8 cellular contexts compared by ENCODE assay signal in genomic region chr6:44219815-44220784, GRCh38. TPM values are rescaled to one million over a fixed set of nuclear protein-coding genes. Genes with fewer than 3 reads are reported as not detected.
DNase-seq lines count a peak whose midpoint lies in the region; ATAC-seq and TF ChIP-seq lines count a peak whose summit lies in the region.

No MANE protein-coding gene starts in this region.

- no peak for ATAC-seq in GM18498 (IDR thresholded peaks at IDR 0.05; ENCODE audit: unreplicated experiment)
- no peak for ATAC-seq in activated CD8-positive, alpha-beta memory T cell treated with anti-CD3 and anti-CD28 coated beads, Interleukin-2, amount 10 ng/mL, durations not matched to agents 7 days and 5 days
- no peak for ATAC-seq in sciatic nerve

- DNase-seq in SJCRH30 (no peak), glutamatergic neuron (no peak), retinal pigment epithelial cell (ENCODE audit: low read depth) (no peak), sciatic nerve (ENCODE audit: low spot score) (no peak), 8988T (no peak)
- no peak for DNase-seq in activated CD8-positive, alpha-beta memory T cell treated with anti-CD3 and anti-CD28 coated beads, Interleukin-2, amount 10 ng/mL, durations not matched to agents 7 days and 5 days

- peaks cover 5% of the 10 kb centered on the region; the same call in 1 of the 2 replicates for H4K20me1 ChIP-seq in DOHH2 (ENCODE audit: control insufficient read depth, insufficient read depth, low read depth, low read length)

- H3K27me3 ChIP-seq in DOHH2 (ENCODE audit: control insufficient read depth, low read length) (no peaks in the 10 kb centered on the region), SJCRH30 (no peaks in the 10 kb centered on the region)

- H3K36me3 ChIP-seq in DOHH2 (ENCODE audit: control insufficient read depth, low read length) (peaks cover 8% of the 10 kb centered on the region; the same call in 1 of the 2 replicates), SJCRH30 (no peaks in the 10 kb centered on the region; the same call in 1 of the 2 replicates)

- H3K4me1 ChIP-seq in DOHH2 (ENCODE audit: control insufficient read depth, low read length) (peaks cover 68% of the 10 kb centered on the region), SJCRH30 (peaks cover 35% of the 10 kb centered on the region)

- H3K9me3 Mint-ChIP-seq in glutamatergic neuron (ENCODE audit: unreplicated experiment), result no peaks in the 10 kb centered on the region
- no peaks in the 10 kb centered on the region for H3K9me3 Mint-ChIP-seq in activated CD8-positive, alpha-beta memory T cell treated with anti-CD3 and anti-CD28 coated beads, Interleukin-2, amount 10 ng/mL, durations not matched to agents 7 days and 5 days (ENCODE audit: low read depth)

- CTCF ChIA-PET in activated CD8-positive, alpha-beta memory T cell treated with anti-CD3 and anti-CD28 coated beads, Interleukin-2, amount 10 ng/mL, durations not matched to agents 7 days and 5 days (lab: Charles Lee), result interaction anchor here (1.1 to 6.8 kb wide), 6 partner anchors 8 to 39 kb away, joined by 3 to 88 read pairs (median 5); partner anchors contain the start of gene SLC35B2

- H3K27ac ChIP-seq in DOHH2 (ENCODE audit: low read depth, low read length) (peak overlapping the region; percentile 63), SJCRH30 (peak overlapping the region; percentile 65)

- 0 out of 2 replicates have a peak overlapping the region, but pooled peaks have one; percentile 12 for H3K4me3 ChIP-seq in DOHH2 (ENCODE audit: low read length)
- peak overlapping the region; percentile 65 for H3K4me3 ChIP-seq in SJCRH30
- H3K4me3 ChIP-seq in retinal pigment epithelial cell (ENCODE audit: low read length), result peak overlapping the region; percentile 59

- H3K27me3 Mint-ChIP-seq in glutamatergic neuron (ENCODE audit: unreplicated experiment), result peaks cover 6% of the 10 kb centered on the region
- H3K27me3 Mint-ChIP-seq in activated CD8-positive, alpha-beta memory T cell treated with anti-CD3 and anti-CD28 coated beads, Interleukin-2, amount 10 ng/mL, durations not matched to agents 7 days and 5 days, result peaks cover 11% of the 10 kb centered on the region

- TF ChIP-seq CTCF in DOHH2 (IDR thresholded peaks at IDR 0.05; ENCODE audit: low read depth, low read length, poor library complexity, severe bottlenecking) (no peak), glutamatergic neuron (IDR thresholded peaks at IDR 0.05; ENCODE audit: partially characterized antibody, unreplicated experiment) (no peak), retinal pigment epithelial cell (conservative IDR thresholded peaks at IDR 0.05; ENCODE audit: low read depth, low read length) (peak; percentile 4)

- H3K27ac Mint-ChIP-seq in glutamatergic neuron (ENCODE audit: unreplicated experiment), result no peak overlapping the region
- H3K27ac Mint-ChIP-seq in activated CD8-positive, alpha-beta memory T cell treated with anti-CD3 and anti-CD28 coated beads, Interleukin-2, amount 10 ng/mL, durations not matched to agents 7 days and 5 days, result no peak overlapping the region

- H3K36me3 Mint-ChIP-seq in glutamatergic neuron (ENCODE audit: unreplicated experiment), result no peaks in the 10 kb centered on the region
- H3K36me3 Mint-ChIP-seq in activated CD8-positive, alpha-beta memory T cell treated with anti-CD3 and anti-CD28 coated beads, Interleukin-2, amount 10 ng/mL, durations not matched to agents 7 days and 5 days, result no peaks in the 10 kb centered on the region

- H3K4me3 Mint-ChIP-seq in glutamatergic neuron (ENCODE audit: unreplicated experiment), result peak overlapping the region; percentile 63
- H3K4me3 Mint-ChIP-seq in activated CD8-positive, alpha-beta memory T cell treated with anti-CD3 and anti-CD28 coated beads, Interleukin-2, amount 10 ng/mL, durations not matched to agents 7 days and 5 days, result no peak overlapping the region

- H3K4me2 ChIP-seq in DOHH2 (ENCODE audit: low read length), result peak overlapping the region; percentile 99; the same call in 1 of the 2 replicates

- peaks cover 22% of the 10 kb centered on the region for H3F3A ChIP-seq in DOHH2 (ENCODE audit: control insufficient read depth, insufficient read depth)

- no peaks in the 10 kb centered on the region for H3K9me2 ChIP-seq in DOHH2 (replicated peaks; ENCODE audit: control insufficient read depth, low read length)

- H3K9me3 ChIP-seq in DOHH2 (ENCODE audit: control insufficient read depth, insufficient read depth, low read length) (no peaks in the 10 kb centered on the region), SJCRH30 (replicated peaks) (no peaks in the 10 kb centered on the region)

- peaks cover 25% of the 10 kb centered on the region for H3K4me1 Mint-ChIP-seq in glutamatergic neuron (ENCODE audit: low read depth, unreplicated experiment)
- H3K4me1 Mint-ChIP-seq in activated CD8-positive, alpha-beta memory T cell treated with anti-CD3 and anti-CD28 coated beads, Interleukin-2, amount 10 ng/mL, durations not matched to agents 7 days and 5 days, result peaks cover 31% of the 10 kb centered on the region

- H3K79me2 ChIP-seq in DOHH2 (ENCODE audit: control insufficient read depth, low read length), result peaks cover 15% of the 10 kb centered on the region

- intact Hi-C loops in sciatic nerve (cut with DNase I), result loop anchor here (1.0 kb wide), 1 partner anchor 44 kb away; no protein-coding TSS in a partner anchor

RNA-seq across cellular contexts. Expression of gene SLC29A1, which starts 3.3 kb away (rescaled TPM):
- total RNA-seq in SJCRH30 (2014; rRNA removed; shearing (Covaris generic)), result 102 and 109 TPM in 2 replicates
- total RNA-seq in glutamatergic neuron (ENCODE audit: unreplicated experiment), result 20.0 TPM
- total RNA-seq in activated CD8-positive, alpha-beta memory T cell treated with anti-CD3 and anti-CD28 coated beads, Interleukin-2, amount 10 ng/mL, durations not matched to agents 7 days and 5 days, result 10 to 100 TPM; 39.8 to 49.9 TPM
- 71.7 TPM for total RNA-seq in sciatic nerve

RNA-seq across cellular contexts. Expression of gene MYMX, which starts 3.4 kb away (rescaled TPM):
- 106 and 116 TPM in 2 replicates for total RNA-seq in SJCRH30 (2014; rRNA removed; shearing (Covaris generic))
- 0.91 TPM for total RNA-seq in glutamatergic neuron (ENCODE audit: unreplicated experiment)
- total RNA-seq in activated CD8-positive, alpha-beta memory T cell treated with anti-CD3 and anti-CD28 coated beads, Interleukin-2, amount 10 ng/mL, durations not matched to agents 7 days and 5 days, result not detected
- 2.1 TPM for total RNA-seq in sciatic nerve

RNA-seq across cellular contexts. Expression of gene HSP90AB1, which starts 26.8 kb away (rescaled TPM):
- total RNA-seq in SJCRH30 (2014; rRNA removed; shearing (Covaris generic)), result 1,351 and 1,358 TPM in 2 replicates
- total RNA-seq in glutamatergic neuron (ENCODE audit: unreplicated experiment) (771 TPM), sciatic nerve (470 TPM)
- 1,000 to 10,000 TPM in 1 of 2 experiments, 100 to 1,000 TPM in 1; 734 to 1,112 TPM for total RNA-seq in activated CD8-positive, alpha-beta memory T cell treated with anti-CD3 and anti-CD28 coated beads, Interleukin-2, amount 10 ng/mL, durations not matched to agents 7 days and 5 days

RNA-seq across cellular contexts. Expression of gene SLC35B2, which starts 37.2 kb away (rescaled TPM):
- 27.8 and 28.5 TPM in 2 replicates for total RNA-seq in SJCRH30 (2014; rRNA removed; shearing (Covaris generic))
- 71.8 TPM for total RNA-seq in glutamatergic neuron (ENCODE audit: unreplicated experiment)
- 10 to 100 TPM; 28.0 to 39.6 TPM for total RNA-seq in activated CD8-positive, alpha-beta memory T cell treated with anti-CD3 and anti-CD28 coated beads, Interleukin-2, amount 10 ng/mL, durations not matched to agents 7 days and 5 days
- total RNA-seq in sciatic nerve, result 26.8 TPM

RNA-seq across cellular contexts. Expression of gene NFKBIE, which starts 45.3 kb away (rescaled TPM):
- total RNA-seq in SJCRH30 (2014; rRNA removed; shearing (Covaris generic)), result 7.8 and 9.6 TPM in 2 replicates
- total RNA-seq in glutamatergic neuron (ENCODE audit: unreplicated experiment), result 15.3 TPM
- total RNA-seq in activated CD8-positive, alpha-beta memory T cell treated with anti-CD3 and anti-CD28 coated beads, Interleukin-2, amount 10 ng/mL, durations not matched to agents 7 days and 5 days, result 10 to 100 TPM; 24.5 to 37.7 TPM
- 9.1 TPM for total RNA-seq in sciatic nerve

Comparison
In these comparisons a context has a peak if more than half of its experiments do, and no peak if none do; other contexts are left out.
1. H3K4me3 ChIP-seq: peak in every context shown above with its lines; median percentile 65 in SJCRH30; 59 in retinal pigment epithelial cell; 12 in DOHH2.
2. RNA of gene MYMX, which starts 3.4 kb away (total RNA-seq): 106 to 116 TPM in SJCRH30; 2.1 TPM in sciatic nerve (single experiment), 0.91 TPM in glutamatergic neuron (single experiment) and not detected in activated CD8-positive, alpha-beta memory T cell treated with anti-CD3 and anti-CD28 coated beads, Interleukin-2, amount 10 ng/mL, durations not matched to agents 7 days and 5 days; every median in the first group is over 10 times any median in the second.